ENCODE assay signal across 18 cellular contexts in genomic region chr15:83200162-83200561, GRCh38. TPM values are rescaled to one million over a fixed set of nuclear protein-coding genes. Genes with fewer than 3 reads are reported as not detected.
DNase-seq lines count a peak whose midpoint lies in the region; ATAC-seq, FAIRE-seq and TF ChIP-seq lines count a peak whose summit lies in the region.
"Had no signal": no experiment of that assay in that cellular context is flagged by ENCODE, and none has a peak within 500 bp of the region (broad histone marks: within the 10 kb centered on the region; RNA-seq: fewer than 3 reads in every experiment).

No MANE protein-coding gene starts in this region.

- POLR2A ChIA-PET in activated CD4-positive, alpha-beta memory T cell treated with anti-CD3 and anti-CD28 coated beads, Interleukin-2, amount 10 ng/mL, durations not matched to agents 7 days and 5 days (lab: Charles Lee), result no interaction called here
- POLR2A ChIA-PET in OCI-LY7 (lab: Charles Lee), result no interaction called here

- peak overlapping the region; percentile 27 for H3K27ac Mint-ChIP-seq in activated CD4-positive, alpha-beta memory T cell treated with anti-CD3 and anti-CD28 coated beads, Interleukin-2, amount 10 ng/mL, durations not matched to agents 7 days and 5 days

- no peak overlapping the region for H2AFZ ChIP-seq in OCI-LY7 (ENCODE audit: low read length)

- H3K4me1 Mint-ChIP-seq in activated CD4-positive, alpha-beta memory T cell treated with anti-CD3 and anti-CD28 coated beads, Interleukin-2, amount 10 ng/mL, durations not matched to agents 7 days and 5 days, result peaks cover 37% of the 10 kb centered on the region

- H3K36me3 Mint-ChIP-seq in activated CD4-positive, alpha-beta memory T cell treated with anti-CD3 and anti-CD28 coated beads, Interleukin-2, amount 10 ng/mL, durations not matched to agents 7 days and 5 days (ENCODE audit: low read depth), result no peaks in the 10 kb centered on the region

- H3K9me3 ChIP-seq in spleen (no peaks in the 10 kb centered on the region), OCI-LY7 (ENCODE audit: low read length) (no peaks in the 10 kb centered on the region)
- H3K9me3 ChIP-seq: BE2C, vagina had no signal

- no peak overlapping the region for H3K4me2 ChIP-seq in OCI-LY7 (ENCODE audit: low read length)

- FAIRE-seq in GM18507 (lab: Jason Lieb, UNC), result peak; percentile 75
- FAIRE-seq: HTR-8/SVneo had no signal

- 0 out of 2 replicates have a peak, but pooled peaks cover 6% of the 10 kb centered on the region for H4K20me1 ChIP-seq in OCI-LY7 (ENCODE audit: insufficient read depth, low read length)

- 78 to 86% (median 81%) methylated on average over 7 of the region's 7 CpGs for WGBS in spleen, 5 donors

- H3K27me3 Mint-ChIP-seq in activated CD4-positive, alpha-beta memory T cell treated with anti-CD3 and anti-CD28 coated beads, Interleukin-2, amount 10 ng/mL, durations not matched to agents 7 days and 5 days, result peaks cover 30% of the 10 kb centered on the region

- no peak overlapping the region for H3K4me3 Mint-ChIP-seq in activated CD4-positive, alpha-beta memory T cell treated with anti-CD3 and anti-CD28 coated beads, Interleukin-2, amount 10 ng/mL, durations not matched to agents 7 days and 5 days

- H3K4me1 ChIP-seq in spleen, result peaks cover 0 to 65% (median 5%) of the 10 kb centered on the region in 6 donors
- peaks cover 18% of the 10 kb centered on the region for H3K4me1 ChIP-seq in OCI-LY7 (ENCODE audit: insufficient read depth, low read length, poor library complexity, severe bottlenecking)

- H3K79me2 ChIP-seq in OCI-LY7 (ENCODE audit: insufficient read depth, low read depth, low read length), result peaks cover 70% of the 10 kb centered on the region; the same call in 1 of the 2 replicates

- CTCF ChIA-PET in activated CD4-positive, alpha-beta memory T cell treated with anti-CD3 and anti-CD28 coated beads, Interleukin-2, amount 10 ng/mL, durations not matched to agents 7 days and 5 days (lab: Charles Lee), result no interaction called here
- CTCF ChIA-PET in OCI-LY7 (lab: Charles Lee; ENCODE audit: unreplicated experiment), result no interaction called here

- no peak for ATAC-seq in HG02678 (IDR thresholded peaks at IDR 0.05; ENCODE audit: unreplicated experiment)
- ATAC-seq: left ventricle myocardium superior had no signal

- TF ChIP-seq CTCF in fibroblast of the aortic adventitia (IDR thresholded peaks at IDR 0.05; ENCODE audit: insufficient read depth, low read length) (no peak), spleen (IDR thresholded peaks at IDR 0.05 in 8 of 11, conservative IDR thresholded peaks at IDR 0.05 in 3 of 11) (no peak), OCI-LY7 (conservative IDR thresholded peaks at IDR 0.05; ENCODE audit: low read length) (no peak)

- no peak overlapping the region for H3K27ac ChIP-seq in spleen
- no peak overlapping the region for H3K27ac ChIP-seq in OCI-LY7 (ENCODE audit: low read depth, low read length, poor library complexity, severe bottlenecking)
- H3K27ac ChIP-seq: vagina, WERI-Rb-1 had no signal

- H3K27me3 ChIP-seq in spleen (replicated peaks in 1 of 7), result peaks cover 0 to under 1% (median 0%) of the 10 kb centered on the region in 7 donors
- H3K27me3 ChIP-seq: BE2C, vagina had no signal

- DNase-seq in A172 (ENCODE audit: low spot score), result peak; percentile 71
- DNase-seq in GM18507 (ENCODE audit: extremely low spot score, insufficient read length, low read depth), result no peak
- no peak for DNase-seq in activated CD4-positive, alpha-beta memory T cell treated with anti-CD3 and anti-CD28 coated beads, Interleukin-2, amount 10 ng/mL, durations not matched to agents 7 days and 5 days
- DNase-seq in fibroblast of the aortic adventitia (ENCODE audit: low read depth), result peak; percentile 59
- DNase-seq in NCI-H2171 (lab: John Stamatoyannopoulos, UW), result no peak
- no peak for DNase-seq in spleen
- DNase-seq in OCI-LY7 (ENCODE audit: low spot score), result no peak
- DNase-seq: activated gamma-delta T cell treated with Interleukin-2 at 50 U/mL for 16 hours; BE2C; left ventricle myocardium superior; NCI-H1436 treated with DMSO at 0.1 percent for 48 hours; NCI-H526 treated with DMSO at 0.1 percent for 48 hours; SIG-M5; stimulated activated CD8-positive, alpha-beta memory T cell treated with anti-CD3 and anti-CD28 coated beads, Interleukin-4, amount 100 ng/mL, for 48 hours; WERI-Rb-1 had no signal

- no peaks in the 10 kb centered on the region for H3K9me2 ChIP-seq in OCI-LY7 (ENCODE audit: insufficient read depth, low read length)

- no peaks in the 10 kb centered on the region for H3K36me3 ChIP-seq in spleen
- H3K36me3 ChIP-seq in OCI-LY7 (ENCODE audit: insufficient read depth, low read length), result no peaks in the 10 kb centered on the region
- H3K36me3 ChIP-seq: BE2C, vagina had no signal

- intact Hi-C loops in spleen (cut with DNase I; ENCODE audit: low total_unique reads) (no loop called here), OCI-LY7 (cut with micrococcal nuclease; ENCODE audit: unreplicated experiment) (loop anchor here (10.0 kb wide), 1 partner anchor 665 kb away; no protein-coding TSS in a partner anchor)

- no peak for TF ChIP-seq POLR2A in spleen (IDR thresholded peaks at IDR 0.05)

- H3K9me3 Mint-ChIP-seq in activated CD4-positive, alpha-beta memory T cell treated with anti-CD3 and anti-CD28 coated beads, Interleukin-2, amount 10 ng/mL, durations not matched to agents 7 days and 5 days, result no peaks in the 10 kb centered on the region

- H3K4me3 ChIP-seq in fibroblast of the aortic adventitia (ENCODE audit: low read depth, low read length) (no peak overlapping the region), spleen (no peak overlapping the region), OCI-LY7 (ENCODE audit: low read depth, low read length, poor library complexity, severe bottlenecking) (no peak overlapping the region)
- H3K4me3 ChIP-seq: vagina had no signal

- no TSS peak for BruUV-seq in OCI-LY7 (replicated peaks; lab: Mats Ljungman, UMichigan)

RNA-seq across cellular contexts. Expression of gene HDGFL3, which starts 7.5 kb away (rescaled TPM):
- total RNA-seq in A172 (2014; rRNA removed; shearing (Covaris generic)), result 72.1 and 72.3 TPM in 2 replicates
- 10 to 100 TPM; 20.5 to 23.3 TPM for total RNA-seq in activated CD4-positive, alpha-beta memory T cell treated with anti-CD3 and anti-CD28 coated beads, Interleukin-2, amount 10 ng/mL, durations not matched to agents 7 days and 5 days
- total RNA-seq in fibroblast of the aortic adventitia (ENCODE audit: low replicate concordance) (52.0 and 167 TPM in 2 replicates), spleen (10 to 100 TPM; 16.8 to 35.1 (median 22.8) TPM), OCI-LY7 (2022) (74.4 and 84.8 TPM in 2 replicates)
- 1 to 10 TPM; 4.6 to 8.3 (median 5.0) TPM for polyA plus RNA-seq in spleen
- 29.3 and 57.6 TPM in 2 replicates for total RNA-seq in OCI-LY7 (2014; rRNA removed; shearing (Covaris generic))

Comparison
In these comparisons a context has a peak if more than half of its experiments do, and no peak if none do; other contexts are left out.
1. DNase-seq: peak in A172 (single experiment) and fibroblast of the aortic adventitia (single experiment); none in GM18507 (single experiment), activated CD4-positive, alpha-beta memory T cell treated with anti-CD3 and anti-CD28 coated beads, Interleukin-2, amount 10 ng/mL, durations not matched to agents 7 days and 5 days (single experiment), NCI-H2171 (single experiment), spleen (single experiment) and OCI-LY7 (single experiment).